ENCODE assay signal across 9 cellular contexts in genomic region chr6:156848533-156848932, GRCh38.
DNase-seq lines count a peak whose midpoint lies in the region; ATAC-seq and TF ChIP-seq lines count a peak whose summit lies in the region.
"Had no signal": no experiment of that assay in that cellular context is flagged by ENCODE, and none has a peak within 500 bp of the region (broad histone marks: within the 10 kb centered on the region; RNA-seq: fewer than 3 reads in every experiment).

No MANE protein-coding gene starts in this region.

- no peak overlapping the region for H3K23ac ChIP-seq in H9 (ENCODE audit: insufficient read length, low read depth, low read length)

- no CpG with 5 or more reads among the region's 5 CpGs for WGBS in H9 (ENCODE audit: extremely low coverage, insufficient read length, low lambda C conversion rate)
- WGBS in esophagus squamous epithelium, 2 donors: 31 to 46% methylated on average over 5 of the region's 5 CpGs

- no peak overlapping the region for H4K5ac ChIP-seq in H9 (ENCODE audit: insufficient read length, low read depth, low read length)

- no peak overlapping the region for H3T11ph ChIP-seq in H9 (ENCODE audit: low read length)

- H2AK5ac ChIP-seq in H9 (ENCODE audit: insufficient read length, low read length): no peak overlapping the region

- peaks cover 30% of the 10 kb centered on the region; the same call in 1 of the 2 replicates for H3K79me2 ChIP-seq in H9 (ENCODE audit: insufficient read depth, low read length)

- H3K23me2 ChIP-seq in H9 (ENCODE audit: insufficient read length, low read depth, low read length, poor library complexity, severe bottlenecking): no peaks in the 10 kb centered on the region

- no peak overlapping the region for H2BK20ac ChIP-seq in H9 (ENCODE audit: low read depth, low read length, poor library complexity, severe bottlenecking)

- no peaks in the 10 kb centered on the region for H4K20me1 ChIP-seq in H9 (ENCODE audit: control insufficient read depth, insufficient read depth, insufficient read length)

- H3K14ac ChIP-seq in H9 (ENCODE audit: insufficient read depth, low read length): no peak overlapping the region

- H3K4me3 Mint-ChIP-seq in H9: no peak overlapping the region

- H3K4me1 Mint-ChIP-seq in H9: peaks cover 90 to 94% of the 10 kb centered on the region in 2 experiments

- H2AFZ ChIP-seq in H9 (ENCODE audit: low read length): no peak overlapping the region

- intact Hi-C loops in esophagus squamous epithelium (cut with DNase I) (no loop called here), sciatic nerve (cut with DNase I) (no loop called here)

- H2BK12ac ChIP-seq in H9 (ENCODE audit: insufficient read length, low read depth, low read length): no peak overlapping the region

- H3K18ac ChIP-seq in H9 (ENCODE audit: insufficient read length, low read depth, low read length): no peak overlapping the region

- H3K9me3 ChIP-seq in H9 (ENCODE audit: control insufficient read depth, low read depth, low read length): no peaks in the 10 kb centered on the region
- no peaks in the 10 kb centered on the region for H3K9me3 ChIP-seq in esophagus squamous epithelium

- no peak overlapping the region for H3K4ac ChIP-seq in H9 (ENCODE audit: low read depth, low read length)

- H3K36me3 Mint-ChIP-seq in H9 (ENCODE audit: insufficient read depth in 1 of 3, low read depth in 3 of 3): peaks cover 0 to 5% (median 0%) of the 10 kb centered on the region in 3 experiments; a peak in 1 of 7 replicates

- H3K27ac ChIP-seq in H9 (ENCODE audit: insufficient read length, low read depth, low read length) (no peak overlapping the region), esophagus squamous epithelium (peak overlapping the region in 3 of 4 donors; percentile 17 to 33 (median 19))

- peak overlapping the region; percentile 40 to 86 (median 59); a peak in 3 of 7 replicates for H3K27ac Mint-ChIP-seq in H9

- H3K9ac ChIP-seq in H9 (ENCODE audit: extremely low read depth, insufficient read length, low read length): no peak overlapping the region

- peaks cover 8% of the 10 kb centered on the region for H3K79me1 ChIP-seq in H9 (ENCODE audit: insufficient read depth, low read depth, low read length, poor library complexity, severe bottlenecking)

- H3K4me3 ChIP-seq in esophagus squamous epithelium: no peak overlapping the region

- no peaks in the 10 kb centered on the region for H3K36me3 ChIP-seq in esophagus squamous epithelium

- TF ChIP-seq CTCF in H9 (conservative IDR thresholded peaks at IDR 0.05) (no peak), esophagus squamous epithelium (IDR thresholded peaks at IDR 0.05) (no peak)

- no peak overlapping the region for H2BK15ac ChIP-seq in H9 (ENCODE audit: low read depth, low read length)

- no peak overlapping the region for H3K56ac ChIP-seq in H9 (ENCODE audit: insufficient read length, low read depth, low read length)

- H3K4me2 ChIP-seq in H9 (ENCODE audit: insufficient read depth, insufficient read length, low read length): no peak overlapping the region

- peak; percentile 51 for ATAC-seq in sciatic nerve
- no peak for ATAC-seq in HG02885 (IDR thresholded peaks at IDR 0.05; ENCODE audit: poor library complexity, unreplicated experiment)
- no peak for ATAC-seq in HG02840 (IDR thresholded peaks at IDR 0.05; ENCODE audit: low FRiP score, unreplicated experiment)

- DNase-seq in H9 (no peak), NCI-H748 (lab: John Stamatoyannopoulos, UW; ENCODE audit: unreplicated experiment) (peak; percentile 51), esophagus squamous epithelium (lab: John Stamatoyannopoulos, UW) (no peak), sciatic nerve (ENCODE audit: low spot score) (no peak), activated gamma-delta T cell (lab: John Stamatoyannopoulos, UW) (no peak)
- DNase-seq in activated T-cell treated with anti-CD3 and anti-CD28 coated beads, Interleukin-2, amount 50 U/mL, for 1 hour: no peak
- DNase-seq: NCI-H2107 had no signal

- H4K91ac ChIP-seq in H9 (ENCODE audit: insufficient read length, low read depth, low read length): no peak overlapping the region

- no peak overlapping the region for H2BK5ac ChIP-seq in H9 (ENCODE audit: insufficient read length, low read length)

- H3K4me1 ChIP-seq in H9 (ENCODE audit: insufficient read depth, low read length): peaks cover 13% of the 10 kb centered on the region
- H3K4me1 ChIP-seq in esophagus squamous epithelium: peaks cover 0 to 97% (median 56%) of the 10 kb centered on the region in 3 donors

- H3K27me3 ChIP-seq in H9 (ENCODE audit: insufficient read depth, low read length) (no peaks in the 10 kb centered on the region), esophagus squamous epithelium (no peaks in the 10 kb centered on the region)

- no peak overlapping the region for H2BK120ac ChIP-seq in H9 (ENCODE audit: low read depth, low read length, poor library complexity, severe bottlenecking)

- H3K27me3 Mint-ChIP-seq in H9 (ENCODE audit: low read depth): no peaks in the 10 kb centered on the region

- no peak for TF ChIP-seq POLR2A in esophagus squamous epithelium (IDR thresholded peaks at IDR 0.05)

- no peak overlapping the region for H4K8ac ChIP-seq in H9 (replicated peaks; ENCODE audit: insufficient read length, low read depth, low read length)

- H3K9me3 Mint-ChIP-seq in H9: no peaks in the 10 kb centered on the region
